In genomic region chr6:51480040-51480439, GRCh38 we compare ENCODE assay signal across 27 cellular contexts.
"Had no signal": no experiment of that assay in that cellular context is flagged by ENCODE, and none has a peak within 500 bp of the region (broad histone marks: within the 10 kb centered on the region; RNA-seq: fewer than 3 reads in every experiment).

No MANE protein-coding gene starts in this region.

- ATAC-seq: activated CD4-positive, CD25-positive, alpha-beta regulatory T cell treated with anti-CD3 and anti-CD28 coated beads, Interleukin-2, amount 50 U/mL, for 24 hours; activated T-cell treated with anti-CD3 and anti-CD28 coated beads, Interleukin-2, amount 50 U/mL, for 4 hours; activated T-helper 17 cell treated with anti-CD3 and anti-CD28 coated beads, Interleukin-2, amount 50 U/mL, for 72 hours; body of pancreas; esophagus mucosa had no signal

- FAIRE-seq: colon, frontal cortex, TTC549 had no signal

- H3K4me3 Mint-ChIP-seq: activated B cell treated with CpG ODN at 0.5 μM for 24 hours; activated CD4-positive, alpha-beta memory T cell treated with anti-CD3 and anti-CD28 coated beads, Interleukin-2, amount 10 ng/mL, durations not matched to agents 7 days and 5 days; activated naive CD8-positive, alpha-beta T cell; activated T-cell treated with anti-CD3 and anti-CD28 coated beads, Interleukin-2, amount 50 U/mL, for 4 hours; activated T-helper 17 cell treated with anti-CD3 and anti-CD28 coated beads, Interleukin-2, amount 50 U/mL, for 72 hours; endodermal cell had no signal

- H3K27me3 Mint-ChIP-seq: activated B cell treated with CpG ODN at 0.5 μM for 24 hours; activated CD4-positive, alpha-beta memory T cell treated with anti-CD3 and anti-CD28 coated beads, Interleukin-2, amount 10 ng/mL, durations not matched to agents 7 days and 5 days; activated naive CD8-positive, alpha-beta T cell; activated T-helper 17 cell treated with anti-CD3 and anti-CD28 coated beads, Interleukin-2, amount 50 U/mL, for 72 hours had no signal

- H3K27ac Mint-ChIP-seq: activated B cell treated with CpG ODN at 0.5 μM for 24 hours; activated CD4-positive, alpha-beta memory T cell treated with anti-CD3 and anti-CD28 coated beads, Interleukin-2, amount 10 ng/mL, durations not matched to agents 7 days and 5 days; activated naive CD8-positive, alpha-beta T cell; activated T-helper 17 cell treated with anti-CD3 and anti-CD28 coated beads, Interleukin-2, amount 50 U/mL, for 72 hours; endodermal cell had no signal

- H3K27me3 ChIP-seq: body of pancreas had no signal

- H3K36me3 Mint-ChIP-seq: activated naive CD8-positive, alpha-beta T cell had no signal

- H3K4me3 ChIP-seq: body of pancreas had no signal

- H3K36me3 ChIP-seq: WERI-Rb-1 had no signal

- H3K27ac ChIP-seq: body of pancreas, WERI-Rb-1 had no signal

- H3K4me1 ChIP-seq: body of pancreas had no signal

- DNase-seq: activated B cell treated with CpG ODN at 0.5 μM for 24 hours; activated CD4-positive, alpha-beta memory T cell treated with anti-CD3 and anti-CD28 coated beads, Interleukin-2, amount 10 ng/mL, durations not matched to agents 7 days and 5 days; activated CD4-positive, alpha-beta T cell treated with anti-CD3 and anti-CD28 coated beads for 48 hours; activated CD8-positive, alpha-beta memory T cell treated with anti-CD3 and anti-CD28 coated beads, Interleukin-2, amount 50 U/mL, for 48 hours; activated effector memory CD4-positive, alpha-beta T cell treated with Interleukin-2 at 50 U/mL for 16 hours; activated gamma-delta T cell treated with Interleukin-2 at 50 U/mL for 16 hours; activated naive CD4-positive, alpha-beta T cell treated with anti-CD3 and anti-CD28 coated beads, Interleukin-2, amount 50 U/mL, for 16 hours; activated naive CD4-positive, alpha-beta T cell treated with Interleukin-2 at 50 U/mL for 16 hours; activated T-cell treated with anti-CD3 and anti-CD28 coated beads for 4 hours; activated T-cell treated with anti-CD3 and anti-CD28 coated beads, Interleukin-2, amount 50 U/mL, for 4 hours; amygdala; aorta; body of pancreas; caudate nucleus; effector memory CD4-positive, alpha-beta T cell; endodermal cell; foreskin fibroblast; head of caudate nucleus; T-helper 2 cell; WERI-Rb-1 had no signal

- H3K9me3 ChIP-seq: body of pancreas had no signal

- H3K4me1 Mint-ChIP-seq: activated B cell treated with CpG ODN at 0.5 μM for 24 hours; activated CD4-positive, alpha-beta memory T cell treated with anti-CD3 and anti-CD28 coated beads, Interleukin-2, amount 10 ng/mL, durations not matched to agents 7 days and 5 days; activated T-helper 17 cell treated with anti-CD3 and anti-CD28 coated beads, Interleukin-2, amount 50 U/mL, for 72 hours had no signal
